8 cellular contexts compared by ENCODE assay signal in the genomic region with DNA sequence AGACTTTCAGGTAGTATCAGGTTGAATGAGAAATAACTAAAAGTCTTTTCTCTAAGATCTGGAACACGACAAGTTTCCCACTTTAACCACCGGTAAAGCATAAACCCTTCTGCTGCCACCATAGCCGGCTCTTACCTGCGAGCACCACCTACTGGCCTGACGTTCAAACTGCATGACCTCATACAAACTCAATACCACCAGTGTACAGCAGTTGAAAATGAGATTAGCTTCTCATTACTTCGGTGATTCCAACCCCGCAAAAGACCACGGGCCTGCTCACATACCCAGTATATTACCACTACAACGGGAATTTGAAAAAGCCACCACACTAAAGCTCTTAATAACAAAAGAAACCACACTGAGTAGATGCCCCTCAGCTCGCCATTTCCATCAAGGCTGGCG.
DNase-seq lines count a peak whose midpoint lies in the region; ATAC-seq and TF ChIP-seq lines count a peak whose summit lies in the region.
"Not testable (repeated sequence)": the region's sequence is repeated elsewhere in the genome, so short reads cannot be mapped to it uniquely, and the experiment has no call there.

No MANE protein-coding gene starts in this region.

- H3K9me3 Mint-ChIP-seq in CD4-positive, CD25-positive, alpha-beta regulatory T cell = not testable (repeated sequence)

- peaks cover 0 to 18% (median 10%) of the 10 kb centered on the region in 4 donors for H3K4me1 Mint-ChIP-seq in CD4-positive, CD25-positive, alpha-beta regulatory T cell

- not testable (repeated sequence) for H3K4me3 ChIP-seq in CD4-positive, CD25-positive, alpha-beta regulatory T cell (ENCODE audit: low read depth, low read length); dorsolateral prefrontal cortex; kidney epithelial cell (ENCODE audit: low read depth, low read length)

- not testable (repeated sequence) for H3K36me3 ChIP-seq in CD4-positive, CD25-positive, alpha-beta regulatory T cell (ENCODE audit: control insufficient read depth, insufficient read depth, low read length); kidney epithelial cell (ENCODE audit: control insufficient read depth, insufficient read depth, low read length)

- not testable (repeated sequence) for H3K36me3 Mint-ChIP-seq in CD4-positive, CD25-positive, alpha-beta regulatory T cell

- peak in 1 of 3 donors; percentile 18 for DNase-seq in CD4-positive, CD25-positive, alpha-beta regulatory T cell
- peak; percentile 22 for DNase-seq in NCI-H748 (lab: John Stamatoyannopoulos, UW; ENCODE audit: unreplicated experiment)
- peak; percentile 67 for DNase-seq in activated CD8-positive, alpha-beta memory T cell treated with anti-CD3 and anti-CD28 coated beads for 24 hours
- not testable (repeated sequence) for DNase-seq in dorsolateral prefrontal cortex; kidney epithelial cell (ENCODE audit: low read depth)
- peak; percentile 19 for DNase-seq in stimulated activated CD4-positive, alpha-beta T cell treated with anti-CD3 and anti-CD28 coated beads, Interleukin-15, amount 100 ng/mL, for 24 hours

- peak; percentile 69 to 71 for ATAC-seq in CD4-positive, CD25-positive, alpha-beta regulatory T cell (ENCODE audit: low read depth in 2 of 2)
- peak; percentile 46 for ATAC-seq in GM19025 (IDR thresholded peaks at IDR 0.05; ENCODE audit: low read depth, unreplicated experiment)
- peak; percentile 48 for ATAC-seq in HG03097 (IDR thresholded peaks at IDR 0.05; ENCODE audit: low FRiP score, unreplicated experiment)

- not testable (repeated sequence) for H3K9me3 ChIP-seq in CD4-positive, CD25-positive, alpha-beta regulatory T cell (ENCODE audit: control insufficient read depth in 2 of 2, low read length in 2 of 2)

- not testable (repeated sequence) for H3K4me1 ChIP-seq in CD4-positive, CD25-positive, alpha-beta regulatory T cell (ENCODE audit: control insufficient read depth, insufficient read depth, low read length, poor library complexity, severe bottlenecking)

- H3K27me3 Mint-ChIP-seq in CD4-positive, CD25-positive, alpha-beta regulatory T cell = peaks cover 15% of the 10 kb centered on the region

- H3K27ac ChIP-seq in CD4-positive, CD25-positive, alpha-beta regulatory T cell (ENCODE audit: insufficient read depth, low read length, poor library complexity, severe bottlenecking); dorsolateral prefrontal cortex: not testable (repeated sequence)

- not testable (repeated sequence) for H3K4me3 Mint-ChIP-seq in CD4-positive, CD25-positive, alpha-beta regulatory T cell

- not testable (repeated sequence) for H3K27ac Mint-ChIP-seq in CD4-positive, CD25-positive, alpha-beta regulatory T cell

- TF ChIP-seq CTCF in dorsolateral prefrontal cortex (IDR thresholded peaks at IDR 0.05 in 54 of 56, conservative IDR thresholded peaks at IDR 0.05 in 2 of 56; ENCODE audit: low read depth in 1 of 56, partially characterized antibody in 56 of 56) (peak in 46 of 56 donors; percentile 14 to 63 (median 42)), kidney epithelial cell (IDR thresholded peaks at IDR 0.05; ENCODE audit: insufficient read depth, low read length, poor library complexity, severe bottlenecking) (peak; percentile 31)

- H3K27me3 ChIP-seq in CD4-positive, CD25-positive, alpha-beta regulatory T cell (ENCODE audit: control insufficient read depth, insufficient read depth, low read length); kidney epithelial cell (ENCODE audit: control insufficient read depth, insufficient read depth, low read length): not testable (repeated sequence)
- H3K27me3 ChIP-seq in dorsolateral prefrontal cortex = peaks cover 0 to 26% (median 0%) of the 10 kb centered on the region in 45 donors

- intact Hi-C loops in dorsolateral prefrontal cortex (cut with DNase I) = not testable (repeated sequence)
